9 cellular contexts compared by ENCODE assay signal in genomic region chr13:36848228-36848982, GRCh38. TPM values are rescaled to one million over a fixed set of nuclear protein-coding genes. Genes with fewer than 3 reads are reported as not detected.
DNase-seq lines count a peak whose midpoint lies in the region; ATAC-seq and TF ChIP-seq lines count a peak whose summit lies in the region.
"Had no signal": no experiment of that assay in that cellular context is flagged by ENCODE, and none has a peak within 500 bp of the region (broad histone marks: within the 10 kb centered on the region; RNA-seq: fewer than 3 reads in every experiment).

No MANE protein-coding gene starts in this region.

- no peak for DNase-seq in AG09309 (ENCODE audit: low read depth)
- DNase-seq in NCI-H2029 treated with DMSO at 0.1 percent for 48 hours (lab: John Stamatoyannopoulos, UW) = peak; percentile 8
- DNase-seq in stimulated activated naive CD4-positive, alpha-beta T cell (lab: John Stamatoyannopoulos, UW) = no peak
- no peak for DNase-seq in NCI-H2171 treated with DMSO at 0.1 percent for 48 hours (lab: John Stamatoyannopoulos, UW)
- no peak for DNase-seq in body of pancreas

- no peak overlapping the region for H3K4me3 ChIP-seq in AG09309 (ENCODE audit: control insufficient read depth, low read depth, low read length)
- H3K4me3 ChIP-seq in body of pancreas = no peak overlapping the region
- H3K4me3 ChIP-seq: suprapubic skin had no signal

- WGBS in body of pancreas, 2 donors = 39 to 57% methylated on average over 3 to 6 of the region's 6 CpGs

- intact Hi-C loops in body of pancreas (cut with DNase I) = no loop called here

- H3K27me3 ChIP-seq in body of pancreas = no peaks in the 10 kb centered on the region
- H3K27me3 ChIP-seq: suprapubic skin had no signal

- peaks cover 4% of the 10 kb centered on the region for H3K4me1 ChIP-seq in body of pancreas
- H3K4me1 ChIP-seq: suprapubic skin had no signal

- H3K9me3 ChIP-seq in body of pancreas = no peaks in the 10 kb centered on the region
- H3K9me3 ChIP-seq: suprapubic skin had no signal

- no peak overlapping the region for H3K27ac ChIP-seq in body of pancreas
- H3K27ac ChIP-seq: suprapubic skin had no signal

- TF ChIP-seq POLR2A in body of pancreas (IDR thresholded peaks at IDR 0.05) = no peak

- TF ChIP-seq CTCF in AG09309 (IDR thresholded peaks at IDR 0.05; ENCODE audit: control insufficient read depth, insufficient read depth, low read depth, low read length, missing control alignments) = peak; percentile 26
- TF ChIP-seq CTCF in body of pancreas (IDR thresholded peaks at IDR 0.05) = no peak

- no peaks in the 10 kb centered on the region for H3K36me3 ChIP-seq in body of pancreas (replicated peaks in 1 of 2; ENCODE audit: insufficient read depth in 1 of 2, low read depth in 2 of 2)

- peak; percentile 56 for ATAC-seq in GM18519 (IDR thresholded peaks at IDR 0.05; ENCODE audit: low FRiP score, unreplicated experiment)
- ATAC-seq in esophagus mucosa = peak; percentile 66
- ATAC-seq in HG02588 (IDR thresholded peaks at IDR 0.05; ENCODE audit: unreplicated experiment) = no peak
- no peak for ATAC-seq in body of pancreas

RNA-seq across cellular contexts. Expression of gene RFXAP, which starts 29.4 kb away (rescaled TPM):
- total RNA-seq in esophagus mucosa (2.6 TPM), body of pancreas (1 to 10 TPM in 1 of 2 donors, under 1 TPM in 1; 0.33 to 7.0 TPM)

Comparison
In these comparisons a context has a peak if more than half of its experiments do, and no peak if none do; other contexts are left out.
1. ATAC-seq: peak in GM18519 (single experiment) and esophagus mucosa (single experiment); none in HG02588 (single experiment) and body of pancreas (single experiment).